Comparison of ENCODE assay signal across 8 cellular contexts in the genomic region with DNA sequence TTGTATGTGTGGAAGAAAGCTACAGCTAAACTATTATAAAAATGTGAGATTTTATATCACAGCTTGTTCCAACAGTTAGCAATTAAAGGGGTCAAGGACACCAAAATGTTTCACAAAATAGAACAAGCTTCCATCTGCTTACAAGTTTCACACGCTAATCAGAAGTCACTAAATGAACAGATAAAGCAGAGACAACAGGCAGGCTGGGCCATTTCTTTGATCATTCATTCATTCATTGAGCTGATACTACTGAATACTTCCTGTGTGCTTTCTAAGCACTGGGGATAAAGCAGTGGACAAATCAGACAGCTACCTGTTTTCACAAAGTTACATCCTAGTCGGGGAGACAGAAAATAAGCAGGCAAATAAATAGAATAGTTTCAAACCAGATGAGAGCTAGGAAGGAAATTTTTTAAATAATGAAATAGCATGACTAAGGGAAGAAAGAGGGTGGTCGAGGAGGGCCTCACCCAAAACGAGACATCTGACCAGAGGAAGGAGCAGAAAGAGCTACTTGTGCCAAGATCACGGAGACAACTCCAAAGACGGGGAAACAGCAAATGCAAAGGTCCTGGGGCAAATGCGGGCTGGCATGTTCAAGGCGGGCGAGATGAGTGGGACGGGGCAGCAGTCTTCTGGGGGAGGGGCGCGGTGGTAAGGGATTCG. TPM values are rescaled to one million over a fixed set of nuclear protein-coding genes. Genes with fewer than 3 reads are reported as not detected.
DNase-seq lines count a peak whose midpoint lies in the region; ATAC-seq and TF ChIP-seq lines count a peak whose summit lies in the region.

No MANE protein-coding gene starts in this region.

- H3K27ac ChIP-seq in A673 (ENCODE audit: low read depth, low read length, poor library complexity, severe bottlenecking) (no peak overlapping the region), HUES64 (ENCODE audit: low read depth, low read length) (no peak overlapping the region), mammary epithelial cell (ENCODE audit: insufficient read depth, low read depth, low read length) (no peak overlapping the region), muscle layer of colon (ENCODE audit: low read depth, low read length) (no peak overlapping the region)

- H3K9ac ChIP-seq in HUES64 (ENCODE audit: low read depth, low read length), result no peak overlapping the region
- no peak overlapping the region for H3K9ac ChIP-seq in mammary epithelial cell (ENCODE audit: insufficient read depth, low read length)
- peak overlapping the region; percentile 24 for H3K9ac ChIP-seq in muscle layer of colon (ENCODE audit: low read length)

- DNase-seq in A673 (ENCODE audit: low spot score) (no peak), mammary epithelial cell (no peak), NCI-H1092 (lab: John Stamatoyannopoulos, UW) (no peak)

- H4K20me1 ChIP-seq in mammary epithelial cell (ENCODE audit: insufficient read depth, low read length), result no peaks in the 10 kb centered on the region

- dilution Hi-C loops in mammary epithelial cell (cut with HindIII; ENCODE audit: low sequenced_read_pairs), result no loop called here

- peak overlapping the region; percentile 21 for H2AFZ ChIP-seq in mammary epithelial cell (ENCODE audit: low read depth, low read length)

- peaks cover 5% of the 10 kb centered on the region for H3K4me1 ChIP-seq in A673 (ENCODE audit: insufficient read depth, low read length, poor library complexity, severe bottlenecking)
- peaks cover 9% of the 10 kb centered on the region; the same call in 1 of the 2 replicates for H3K4me1 ChIP-seq in HUES64 (ENCODE audit: insufficient read depth, low read length)
- H3K4me1 ChIP-seq in mammary epithelial cell (ENCODE audit: insufficient read depth, low read length), result peaks cover 5% of the 10 kb centered on the region
- H3K4me1 ChIP-seq in muscle layer of colon (ENCODE audit: insufficient read depth, low read length), result peaks cover 25% of the 10 kb centered on the region

- WGBS in HUES64, result 32% methylated on average over 13 of the region's 13 CpGs
- 6% methylated on average over 9 of the region's 13 CpGs for WGBS in mammary epithelial cell (ENCODE audit: low coverage, missing lambda C conversion rate)

- CTCF ChIA-PET in A673 (lab: Charles Lee), result no interaction called here
- CTCF ChIA-PET in mammary epithelial cell (lab: Charles Lee; ENCODE audit: low non-redundant PET), result interaction anchor here (0.6 to 0.7 kb wide), 2 partner anchors 183 to 409 kb away, joined by 4 to 5 read pairs; no protein-coding TSS in a partner anchor

- in situ Hi-C loops in mammary epithelial cell (cut with MboI; ENCODE audit: low sequenced_read_pairs in 2 of 2), result loop anchor here in 1 of 2 donors (10.0 kb wide), 1 partner anchor 174 kb away; no protein-coding TSS in a partner anchor

- H3K9me3 ChIP-seq in A673 (ENCODE audit: low read depth, low read length, poor library complexity, severe bottlenecking) (no peaks in the 10 kb centered on the region), HUES64 (ENCODE audit: insufficient read depth, low read depth, low read length) (no peaks in the 10 kb centered on the region), mammary epithelial cell (replicated peaks; ENCODE audit: insufficient read depth, low read length) (no peaks in the 10 kb centered on the region), muscle layer of colon (ENCODE audit: low read length) (no peaks in the 10 kb centered on the region)

- H3K79me2 ChIP-seq in mammary epithelial cell (ENCODE audit: insufficient read depth, low read length), result peaks cover 56% of the 10 kb centered on the region

- BruUV-seq in A673 (replicated peaks; lab: Mats Ljungman, UMichigan) (TSS peak; percentile 50), mammary epithelial cell (replicated peaks; lab: Mats Ljungman, UMichigan) (no TSS peak)

- ATAC-seq in HG02588 (IDR thresholded peaks at IDR 0.05; ENCODE audit: unreplicated experiment), result no peak
- no peak for ATAC-seq in HG03175 (IDR thresholded peaks at IDR 0.05; ENCODE audit: unreplicated experiment)
- ATAC-seq in GM21390 (IDR thresholded peaks at IDR 0.05; ENCODE audit: unreplicated experiment), result no peak

- TF ChIP-seq CTCF in A673 (conservative IDR thresholded peaks at IDR 0.05; ENCODE audit: low read depth, low read length), result no peak
- no peak for TF ChIP-seq CTCF in mammary epithelial cell (conservative IDR thresholded peaks at IDR 0.05 in 1 of 2, IDR thresholded peaks at IDR 0.05 in 1 of 2; ENCODE audit: extremely low read depth in 1 of 2, insufficient read depth in 1 of 2, low read depth in 1 of 2, low read length in 2 of 2)

- intact Hi-C loops in A673 (cut with micrococcal nuclease; ENCODE audit: unreplicated experiment) (loop anchor here (5.0 kb wide), 1 partner anchor 37 kb away; no protein-coding TSS in a partner anchor), mammary epithelial cell (cut with micrococcal nuclease) (no loop called here)

- H3K27me3 ChIP-seq in A673 (replicated peaks; ENCODE audit: insufficient read depth, low read depth, low read length, poor library complexity), result no peaks in the 10 kb centered on the region
- no peaks in the 10 kb centered on the region for H3K27me3 ChIP-seq in HUES64 (ENCODE audit: insufficient read depth, low read length)
- H3K27me3 ChIP-seq in mammary epithelial cell (ENCODE audit: insufficient read depth, low read length), result no peaks in the 10 kb centered on the region
- no peaks in the 10 kb centered on the region for H3K27me3 ChIP-seq in muscle layer of colon (ENCODE audit: control insufficient read depth in 1 of 2, insufficient read depth in 2 of 2, low read length in 2 of 2)

- peak overlapping the region; percentile 89 for H3K4me2 ChIP-seq in mammary epithelial cell (ENCODE audit: insufficient read depth, low read depth, low read length)

- POLR2A ChIA-PET in A673 (lab: Charles Lee; ENCODE audit: low non-redundant PET), result no interaction called here

- H3K4me3 ChIP-seq in A673 (ENCODE audit: low read depth, low read length, poor library complexity, severe bottlenecking), result peak overlapping the region; percentile 93
- H3K4me3 ChIP-seq in HUES64 (ENCODE audit: low read length), result peak overlapping the region; percentile 79
- H3K4me3 ChIP-seq in mammary epithelial cell (replicated peaks in 1 of 3; ENCODE audit: insufficient read depth in 1 of 3, low read depth in 2 of 3, low read length in 3 of 3), result peak overlapping the region; percentile 78 to 81 (median 81)
- peak overlapping the region; percentile 4 to 52 for H3K4me3 ChIP-seq in muscle layer of colon (ENCODE audit: low read depth in 1 of 2, low read length in 2 of 2)

- H3K36me3 ChIP-seq in A673 (ENCODE audit: insufficient read depth, low read length, poor library complexity, severe bottlenecking) (no peaks in the 10 kb centered on the region), HUES64 (ENCODE audit: insufficient read depth, low read length) (peaks cover 8% of the 10 kb centered on the region), mammary epithelial cell (ENCODE audit: insufficient read depth, low read length) (no peaks in the 10 kb centered on the region), muscle layer of colon (ENCODE audit: insufficient read depth, low read length) (no peaks in the 10 kb centered on the region)

RNA-seq across cellular contexts. Expression of a gene that starts 1.2 kb away (rescaled TPM):
- 31.3 and 34.4 TPM in 2 replicates for total RNA-seq in A673 (2021)
- polyA plus RNA-seq in HUES64 (2013, experiment 1 of 2), result 23.5 TPM
- 23.6 TPM for polyA plus RNA-seq in HUES64 (2013, experiment 2 of 2)
- 10 to 100 TPM; 24.2 to 38.2 TPM for total RNA-seq in mammary epithelial cell
- 31.0 TPM for polyA plus RNA-seq in mammary epithelial cell
- 21.5 TPM for polyA minus RNA-seq in mammary epithelial cell

Comparison
In these comparisons a context has a peak if more than half of its experiments do, and no peak if none do; other contexts are left out.
1. H3K4me3 ChIP-seq: peak in every context shown above with its lines; median percentile 93 in A673; 81 in mammary epithelial cell; 79 in HUES64; 28 in muscle layer of colon.